In the genomic region with DNA sequence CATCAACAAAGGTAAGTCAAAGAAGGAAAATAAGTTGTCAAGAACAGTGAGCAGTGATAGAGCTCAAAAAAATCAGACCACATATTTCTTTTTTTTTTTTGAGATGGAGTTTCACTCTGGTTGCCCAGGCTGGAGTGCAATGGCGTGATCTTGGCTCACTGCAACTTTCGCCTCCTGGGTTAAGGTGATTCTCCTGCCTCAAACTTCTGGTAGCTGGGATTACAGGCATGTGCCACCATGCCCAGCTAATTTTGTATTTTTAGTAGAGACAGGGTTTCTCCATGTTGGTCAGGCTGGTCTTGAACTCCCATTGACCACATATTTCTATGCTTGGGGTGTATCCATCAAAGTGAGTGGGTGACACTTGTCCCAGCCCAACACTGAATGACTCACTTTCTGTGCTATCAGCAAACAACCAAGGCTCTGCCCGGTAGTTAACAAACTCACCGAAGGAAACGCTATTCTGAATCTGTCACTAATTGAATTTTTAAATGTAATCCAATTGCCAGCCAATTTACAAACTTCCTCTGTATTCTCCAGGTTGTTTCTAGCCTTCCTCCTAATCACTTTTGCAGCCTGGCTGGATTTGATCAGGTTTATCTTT, we compare ENCODE assay signal across 8 cellular contexts. TPM values are rescaled to one million over a fixed set of nuclear protein-coding genes. Genes with fewer than 3 reads are reported as not detected.
DNase-seq lines count a peak whose midpoint lies in the region; ATAC-seq and TF ChIP-seq lines count a peak whose summit lies in the region.
"Had no signal": no experiment of that assay in that cellular context is flagged by ENCODE, and none has a peak within 500 bp of the region (broad histone marks: within the 10 kb centered on the region; RNA-seq: fewer than 3 reads in every experiment).

No MANE protein-coding gene starts in this region.

- ATAC-seq in GM18870 (IDR thresholded peaks at IDR 0.05; ENCODE audit: unreplicated experiment) (peak; percentile 49), GM23338 (no peak)

- H3K27me3 ChIP-seq in GM23248 (replicated peaks; ENCODE audit: insufficient read depth), result no peaks in the 10 kb centered on the region
- H3K27me3 ChIP-seq in SK-N-SH (ENCODE audit: insufficient read depth), result no peaks in the 10 kb centered on the region
- H3K27me3 ChIP-seq in osteoblast (ENCODE audit: insufficient read depth, low read length), result no peaks in the 10 kb centered on the region
- H3K27me3 ChIP-seq in spleen (replicated peaks in 1 of 7), result no peaks in the 10 kb centered on the region
- no peaks in the 10 kb centered on the region for H3K27me3 ChIP-seq in effector memory CD4-positive, alpha-beta T cell (replicated peaks; ENCODE audit: control insufficient read depth, insufficient read depth, low read length, poor library complexity, severe bottlenecking)
- H3K27me3 ChIP-seq in GM23338 (ENCODE audit: insufficient read depth), result no peaks in the 10 kb centered on the region

- H3F3A ChIP-seq in GM23248 (ENCODE audit: insufficient read depth), result peaks cover 52% of the 10 kb centered on the region
- peaks cover 48% of the 10 kb centered on the region for H3F3A ChIP-seq in SK-N-SH (replicated peaks; ENCODE audit: insufficient read depth)
- H3F3A ChIP-seq in GM23338 (replicated peaks; ENCODE audit: low read depth), result no peaks in the 10 kb centered on the region

- in situ Hi-C loops in GM23248 (cut with MboI), result loop anchor here (5.0 to 25.0 kb wide), 2 partner anchors 228 to 563 kb away; no protein-coding TSS in a partner anchor

- H3K36me3 ChIP-seq in GM23248 (ENCODE audit: low read depth), result no peaks in the 10 kb centered on the region
- H3K36me3 ChIP-seq in SK-N-SH (replicated peaks in 1 of 2; ENCODE audit: control insufficient read depth in 1 of 2, insufficient read depth in 2 of 2, low read length in 1 of 2), result no peaks in the 10 kb centered on the region
- no peaks in the 10 kb centered on the region for H3K36me3 ChIP-seq in osteoblast (ENCODE audit: insufficient read depth, low read length)
- no peaks in the 10 kb centered on the region for H3K36me3 ChIP-seq in spleen
- H3K36me3 ChIP-seq in effector memory CD4-positive, alpha-beta T cell (ENCODE audit: control insufficient read depth, insufficient read depth, low read length), result no peaks in the 10 kb centered on the region
- H3K36me3 ChIP-seq in GM23338 (ENCODE audit: insufficient read depth), result peaks cover under 1% of the 10 kb centered on the region; the same call in 1 of the 2 replicates

- H3K36me3 Mint-ChIP-seq in GM23338 (ENCODE audit: low read depth), result peaks cover 6% of the 10 kb centered on the region

- H2AFZ ChIP-seq in GM23248, result no peak overlapping the region
- peak overlapping the region; percentile 49; the same call in 1 of the 2 replicates for H2AFZ ChIP-seq in SK-N-SH (ENCODE audit: low read depth)
- no peak overlapping the region for H2AFZ ChIP-seq in osteoblast (ENCODE audit: low read length)
- no peak overlapping the region for H2AFZ ChIP-seq in GM23338

- TF ChIP-seq CTCF in SK-N-SH (IDR thresholded peaks at IDR 0.05) (no peak), osteoblast (IDR thresholded peaks at IDR 0.05; ENCODE audit: extremely low read depth, low read depth, low read length) (no peak), spleen (IDR thresholded peaks at IDR 0.05 in 8 of 11, conservative IDR thresholded peaks at IDR 0.05 in 3 of 11) (no peak), GM23338 (conservative IDR thresholded peaks at IDR 0.05; ENCODE audit: low read depth in 2 of 2) (no peak)

- TF ChIP-seq RAD21 in SK-N-SH (IDR thresholded peaks at IDR 0.05; ENCODE audit: low read length), result no peak

- TF ChIP-seq POLR2A in spleen (IDR thresholded peaks at IDR 0.05), result no peak

- POLR2A ChIA-PET in SK-N-SH (lab: Yijun Ruan, JAX), result no interaction called here

- no peaks in the 10 kb centered on the region for H3K9me3 ChIP-seq in GM23248 (ENCODE audit: low read depth)
- H3K9me3 ChIP-seq in SK-N-SH, result no peaks in the 10 kb centered on the region
- H3K9me3 ChIP-seq in osteoblast (ENCODE audit: low read depth, low read length), result no peaks in the 10 kb centered on the region
- peaks cover 0 to 24% (median 19%) of the 10 kb centered on the region in 8 donors for H3K9me3 ChIP-seq in spleen
- no peaks in the 10 kb centered on the region for H3K9me3 ChIP-seq in effector memory CD4-positive, alpha-beta T cell (ENCODE audit: control insufficient read depth, low read length)

- peak overlapping the region; percentile 39 for H3K4me2 ChIP-seq in GM23248 (ENCODE audit: unreplicated experiment)
- peak overlapping the region; percentile 44; the same call in 1 of the 2 replicates for H3K4me2 ChIP-seq in SK-N-SH
- H3K4me2 ChIP-seq in osteoblast (ENCODE audit: insufficient read depth, low read length), result no peak overlapping the region
- H3K4me2 ChIP-seq in GM23338, result no peak overlapping the region

- peaks cover 6% of the 10 kb centered on the region; the same call in 2 of the 3 replicates for H3K4me1 Mint-ChIP-seq in GM23338

- intact Hi-C loops in spleen (cut with DNase I; ENCODE audit: low total_unique reads), result no loop called here

- H3K4me1 ChIP-seq in GM23248 (ENCODE audit: insufficient read depth) (peaks cover 41% of the 10 kb centered on the region), SK-N-SH (ENCODE audit: control insufficient read depth in 1 of 2, insufficient read depth in 2 of 2, low read depth in 1 of 2, low read length in 1 of 2) (peaks cover 0 to 26% of the 10 kb centered on the region in 2 experiments; a peak in 3 of 4 replicates), osteoblast (ENCODE audit: insufficient read depth, low read length) (peaks cover 39% of the 10 kb centered on the region), spleen (peaks cover 0 to 6% (median 0%) of the 10 kb centered on the region in 6 donors), GM23338 (ENCODE audit: insufficient read depth) (peaks cover 3% of the 10 kb centered on the region; the same call in 1 of the 2 replicates)
- H3K4me1 ChIP-seq in effector memory CD4-positive, alpha-beta T cell (ENCODE audit: control insufficient read depth, insufficient read depth, low read length, poor library complexity, severe bottlenecking), result no peaks in the 10 kb centered on the region

- no peak overlapping the region for H3K4me3 Mint-ChIP-seq in GM23338

- peaks cover 15% of the 10 kb centered on the region for H3K9me3 Mint-ChIP-seq in GM23338

- no peak for TF ChIP-seq EP300 in SK-N-SH (IDR thresholded peaks at IDR 0.05; ENCODE audit: borderline replicate concordance in 1 of 2, low read depth in 1 of 2, low read length in 1 of 2)

- peak; percentile 11 for DNase-seq in GM23248
- no peak for DNase-seq in SK-N-SH
- no peak for DNase-seq in osteoblast (ENCODE audit: insufficient read length, low spot score, missing footprints)
- DNase-seq in spleen, result no peak
- DNase-seq in effector memory CD4-positive, alpha-beta T cell, result no peak
- no peak for DNase-seq in GM23338 (ENCODE audit: low spot score)
- DNase-seq: NCI-H1417 had no signal

- no peaks in the 10 kb centered on the region for H3K9me2 ChIP-seq in GM23248 (ENCODE audit: insufficient read depth)
- H3K9me2 ChIP-seq in SK-N-SH, result no peaks in the 10 kb centered on the region
- H3K9me2 ChIP-seq in GM23338 (ENCODE audit: insufficient read depth), result 0 out of 2 replicates have a peak, but pooled peaks cover 2% of the 10 kb centered on the region

- no peaks in the 10 kb centered on the region for H4K20me1 ChIP-seq in GM23248 (ENCODE audit: insufficient read depth)
- no peaks in the 10 kb centered on the region for H4K20me1 ChIP-seq in SK-N-SH (ENCODE audit: insufficient read depth)
- H4K20me1 ChIP-seq in osteoblast (ENCODE audit: insufficient read depth, low read length), result no peaks in the 10 kb centered on the region
- H4K20me1 ChIP-seq in GM23338 (replicated peaks; ENCODE audit: insufficient read depth), result no peaks in the 10 kb centered on the region

- 91 to 93% methylated on average over 5 of the region's 5 CpGs for WGBS in GM23248 (ENCODE audit: low coverage in 1 of 2, low lambda C conversion rate in 2 of 2, missing lambda C conversion rate in 2 of 2), 2 experiments
- WGBS in SK-N-SH (ENCODE audit: low lambda C conversion rate), result 57% methylated on average over 5 of the region's 5 CpGs
- 69 to 92% (median 83%) methylated on average over 5 of the region's 5 CpGs for WGBS in spleen, 5 donors

- H3K27ac ChIP-seq in GM23248, result peak overlapping the region; percentile 87
- H3K27ac ChIP-seq in SK-N-SH (ENCODE audit: low read depth in 2 of 2, low read length in 1 of 2), result peak overlapping the region in 1 of 2 experiments; percentile 83; a peak in 2 of 4 replicates
- peak overlapping the region; percentile 77 for H3K27ac ChIP-seq in osteoblast (ENCODE audit: low read depth, low read length)
- H3K27ac ChIP-seq in spleen, result no peak overlapping the region
- no peak overlapping the region for H3K27ac ChIP-seq in effector memory CD4-positive, alpha-beta T cell (ENCODE audit: insufficient read depth, low read length, poor library complexity, severe bottlenecking)
- no peak overlapping the region for H3K27ac ChIP-seq in GM23338 (ENCODE audit: low read depth)

- no peak overlapping the region for H3K27ac Mint-ChIP-seq in GM23338

- H3K79me2 ChIP-seq in GM23248 (ENCODE audit: insufficient read depth), result no peaks in the 10 kb centered on the region
- no peaks in the 10 kb centered on the region for H3K79me2 ChIP-seq in SK-N-SH (ENCODE audit: insufficient read depth)
- H3K79me2 ChIP-seq in osteoblast (ENCODE audit: insufficient read depth, low read length), result no peaks in the 10 kb centered on the region
- H3K79me2 ChIP-seq in GM23338 (replicated peaks; ENCODE audit: insufficient read depth), result no peaks in the 10 kb centered on the region

- peaks cover 3% of the 10 kb centered on the region for H3K27me3 Mint-ChIP-seq in GM23338 (ENCODE audit: insufficient read depth, low read depth, poor library complexity)

- no peak overlapping the region for H3K4me3 ChIP-seq in GM23248
- no peak overlapping the region for H3K4me3 ChIP-seq in SK-N-SH (ENCODE audit: low read depth in 2 of 2, low read length in 1 of 2)
- H3K4me3 ChIP-seq in osteoblast (ENCODE audit: insufficient read depth, low read length), result no peak overlapping the region
- no peak overlapping the region for H3K4me3 ChIP-seq in spleen
- no peak overlapping the region for H3K4me3 ChIP-seq in effector memory CD4-positive, alpha-beta T cell (ENCODE audit: insufficient read depth, low read depth, low read length, poor library complexity, severe bottlenecking)
- no peak overlapping the region for H3K4me3 ChIP-seq in GM23338

- peak overlapping the region; percentile 48; the same call in 1 of the 2 replicates for H3K9ac ChIP-seq in GM23248
- peak overlapping the region; percentile 25; the same call in 1 of the 2 replicates for H3K9ac ChIP-seq in SK-N-SH

- CTCF ChIA-PET in SK-N-SH (lab: Yijun Ruan, JAX), result interaction anchor here (1.0 to 1.7 kb wide), 4 partner anchors 18 to 277 kb away, joined by 3 to 8 read pairs (median 6); no protein-coding TSS in a partner anchor

RNA-seq across cellular contexts. Expression of a gene that starts 19.6 kb away (rescaled TPM):
- total RNA-seq in GM23248 (2014; rRNA removed; shearing (Covaris generic)), result 5.1 and 5.3 TPM in 2 replicates
- polyA plus RNA-seq in GM23248 (2016; fragmentation: Nextera tagmentation; extraction: Ambion mirVana) (21.6 and 24.2 TPM in 2 replicates), SK-N-SH (2012; rRNA removed) (13.3 and 14.2 TPM in 2 replicates), spleen (10 to 100 TPM; 10.3 to 11.5 (median 11.2) TPM), GM23338 (2016; fragmentation: Nextera tagmentation; extraction: Ambion mirVana) (41.9 and 45.1 TPM in 2 replicates)
- 15.5 and 22.5 TPM in 2 replicates for polyA plus RNA-seq in SK-N-SH (2012; cell fraction: cytosol; rRNA removed)
- polyA plus RNA-seq in SK-N-SH (2012; cell fraction: nucleus; rRNA removed), result 8.8 and 15.4 TPM in 2 replicates
- total RNA-seq in osteoblast (6.9 and 10.3 TPM in 2 replicates), spleen (10 to 100 TPM; 16.1 to 34.8 (median 27.3) TPM)
- 28.4 and 29.9 TPM in 2 replicates for total RNA-seq in GM23338 (2014; rRNA removed; shearing (Covaris generic))

Comparison
In these comparisons a context has a peak if more than half of its experiments do, and no peak if none do; other contexts are left out.
1. H3K27ac ChIP-seq: peak in GM23248 (single experiment) and osteoblast (single experiment); none in spleen (0 of 8), effector memory CD4-positive, alpha-beta T cell (single experiment) and GM23338 (single experiment).
2. H3K4me2 ChIP-seq: peak in GM23248 (single experiment) and SK-N-SH (single experiment); none in osteoblast (single experiment) and GM23338 (single experiment).